Comparison of ENCODE assay signal across 20 cellular contexts in the genomic region with DNA sequence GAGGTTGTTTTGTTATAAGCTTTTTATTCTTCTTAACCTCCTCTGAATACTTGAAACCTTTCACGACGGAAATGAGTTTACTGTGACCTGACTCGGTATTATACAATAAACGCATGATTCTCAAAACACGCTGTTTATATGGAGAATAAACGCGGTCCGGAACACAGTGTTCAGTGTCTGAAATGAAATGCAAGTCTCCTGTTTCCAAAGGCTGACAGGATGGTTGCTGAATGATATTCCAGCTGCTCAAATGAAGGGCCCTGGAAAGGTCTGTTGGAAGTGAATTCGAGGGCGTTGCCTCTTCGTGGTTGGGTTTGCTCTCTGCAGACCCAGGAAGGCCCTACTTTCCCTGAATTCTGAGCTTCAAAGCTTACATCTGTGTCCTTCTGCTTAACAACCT.
DNase-seq lines count a peak whose midpoint lies in the region; ATAC-seq and TF ChIP-seq lines count a peak whose summit lies in the region.
"Had no signal": no experiment of that assay in that cellular context is flagged by ENCODE, and none has a peak within 500 bp of the region (broad histone marks: within the 10 kb centered on the region; RNA-seq: fewer than 3 reads in every experiment).

No MANE protein-coding gene starts in this region.

- H3K27me3 ChIP-seq in GM23338 (ENCODE audit: insufficient read depth): no peaks in the 10 kb centered on the region
- no peaks in the 10 kb centered on the region for H3K27me3 ChIP-seq in lower lobe of right lung (ENCODE audit: low read depth)
- H3K27me3 ChIP-seq in gastrocnemius medialis: no peaks in the 10 kb centered on the region

- no peak for ATAC-seq in GM23338
- ATAC-seq in lower lobe of right lung: no peak
- peak; percentile 33 to 65 for ATAC-seq in gastrocnemius medialis
- ATAC-seq in GM18519 (IDR thresholded peaks at IDR 0.05; ENCODE audit: low FRiP score, unreplicated experiment): no peak
- ATAC-seq: Panc1 had no signal

- H3K79me2 ChIP-seq in GM23338 (replicated peaks; ENCODE audit: insufficient read depth) (no peaks in the 10 kb centered on the region), OCI-LY7 (ENCODE audit: insufficient read depth, low read depth, low read length) (no peaks in the 10 kb centered on the region)

- H2AFZ ChIP-seq in GM23338: 0 out of 2 replicates have a peak overlapping the region, but pooled peaks have one; percentile 21
- H2AFZ ChIP-seq in OCI-LY7 (ENCODE audit: low read length): no peak overlapping the region

- 0 out of 2 replicates have a peak, but pooled peaks cover 4% of the 10 kb centered on the region for H3F3A ChIP-seq in GM23338 (replicated peaks; ENCODE audit: low read depth)

- H3K27me3 Mint-ChIP-seq in GM23338 (ENCODE audit: insufficient read depth, low read depth, poor library complexity): peaks cover 27% of the 10 kb centered on the region

- no peak overlapping the region for H3K4me3 Mint-ChIP-seq in GM23338

- H3K4me1 ChIP-seq in GM23338 (ENCODE audit: insufficient read depth): peaks cover 12% of the 10 kb centered on the region
- peaks cover 4% of the 10 kb centered on the region for H3K4me1 ChIP-seq in lower lobe of right lung
- H3K4me1 ChIP-seq in gastrocnemius medialis: no peaks in the 10 kb centered on the region
- peaks cover 50% of the 10 kb centered on the region for H3K4me1 ChIP-seq in OCI-LY7 (ENCODE audit: insufficient read depth, low read length, poor library complexity, severe bottlenecking)

- POLR2A ChIA-PET in OCI-LY7 (lab: Charles Lee): interaction anchor here (0.5 to 2.5 kb wide), 5 partner anchors 12 to 766 kb away, joined by 3 to 11 read pairs (median 5); no protein-coding TSS in a partner anchor

- H3K4me2 ChIP-seq in GM23338 (no peak overlapping the region), OCI-LY7 (ENCODE audit: low read length) (no peak overlapping the region)

- H3K36me3 Mint-ChIP-seq in GM23338 (ENCODE audit: low read depth): no peaks in the 10 kb centered on the region

- no TSS peak for BruUV-seq in OCI-LY7 (replicated peaks; lab: Mats Ljungman, UMichigan)

- DNase-seq in GM23338 (ENCODE audit: low spot score): no peak
- peak; percentile 19 for DNase-seq in ecto neural progenitor cell (ENCODE audit: low spot score)
- no peak for DNase-seq in lower lobe of right lung
- DNase-seq in gastrocnemius medialis: no peak
- DNase-seq in OCI-LY7 (ENCODE audit: low spot score): no peak
- no peak for DNase-seq in NCI-H2081 treated with DMSO at 0.1 percent for 48 hours (lab: John Stamatoyannopoulos, UW)
- DNase-seq: DMS153, GOT3, HCEC 1CT, Kasumi-1, NCI-H1092 treated with DMSO at 0.1 percent for 48 hours, NCI-H1436, NCI-H187, NCI-H446 treated with DMSO at 0.1 percent for 48 hours, NCI-H526, SHP77 had no signal

- TF ChIP-seq POLR2A in gastrocnemius medialis (IDR thresholded peaks at IDR 0.05): no peak

- in situ Hi-C loops in gastrocnemius medialis (cut with MboI; ENCODE audit: low sequenced_read_pairs in 4 of 4): no loop called here

- H3K27ac ChIP-seq in GM23338 (ENCODE audit: low read depth) (no peak overlapping the region), lower lobe of right lung (peak overlapping the region; percentile 26), gastrocnemius medialis (no peak overlapping the region), OCI-LY7 (ENCODE audit: low read depth, low read length, poor library complexity, severe bottlenecking) (no peak overlapping the region)
- H3K27ac ChIP-seq: HL-60, RWPE1 had no signal

- no peaks in the 10 kb centered on the region for H3K36me3 ChIP-seq in GM23338 (ENCODE audit: insufficient read depth)
- no peaks in the 10 kb centered on the region for H3K36me3 ChIP-seq in lower lobe of right lung
- H3K36me3 ChIP-seq in gastrocnemius medialis: no peaks in the 10 kb centered on the region
- no peaks in the 10 kb centered on the region for H3K36me3 ChIP-seq in OCI-LY7 (ENCODE audit: insufficient read depth, low read length)

- CTCF ChIA-PET in OCI-LY7 (lab: Charles Lee; ENCODE audit: unreplicated experiment): no interaction called here

- H3K4me1 Mint-ChIP-seq in GM23338: peaks cover 36% of the 10 kb centered on the region

- no peak overlapping the region for H3K4me3 ChIP-seq in GM23338
- no peak overlapping the region for H3K4me3 ChIP-seq in lower lobe of right lung
- H3K4me3 ChIP-seq in gastrocnemius medialis: no peak overlapping the region
- no peak overlapping the region for H3K4me3 ChIP-seq in OCI-LY7 (ENCODE audit: low read depth, low read length, poor library complexity, severe bottlenecking)

- no peaks in the 10 kb centered on the region for H4K20me1 ChIP-seq in GM23338 (replicated peaks; ENCODE audit: insufficient read depth)
- no peaks in the 10 kb centered on the region for H4K20me1 ChIP-seq in OCI-LY7 (ENCODE audit: insufficient read depth, low read length)

- H3K9me3 Mint-ChIP-seq in GM23338: no peaks in the 10 kb centered on the region; the same call in 2 of the 3 replicates

- H3K9me3 ChIP-seq in lower lobe of right lung (no peaks in the 10 kb centered on the region), gastrocnemius medialis (no peaks in the 10 kb centered on the region), OCI-LY7 (ENCODE audit: low read length) (no peaks in the 10 kb centered on the region)

- TF ChIP-seq CTCF in GM23338 (conservative IDR thresholded peaks at IDR 0.05; ENCODE audit: low read depth in 2 of 2) (no peak), lower lobe of right lung (IDR thresholded peaks at IDR 0.05) (no peak), gastrocnemius medialis (IDR thresholded peaks at IDR 0.05 in 4 of 5, conservative IDR thresholded peaks at IDR 0.05 in 1 of 5) (no peak), OCI-LY7 (conservative IDR thresholded peaks at IDR 0.05; ENCODE audit: low read length) (no peak)

- H3K9me2 ChIP-seq in GM23338 (ENCODE audit: insufficient read depth) (0 out of 2 replicates have a peak, but pooled peaks cover 5% of the 10 kb centered on the region), OCI-LY7 (ENCODE audit: insufficient read depth, low read length) (no peaks in the 10 kb centered on the region)

- no peak overlapping the region for H3K27ac Mint-ChIP-seq in GM23338

- intact Hi-C loops in lower lobe of right lung (cut with DNase I) (no loop called here), gastrocnemius medialis (cut with DNase I; ENCODE audit: low total_unique reads) (no loop called here), OCI-LY7 (cut with micrococcal nuclease; ENCODE audit: unreplicated experiment) (no loop called here)

TF ChIP-seq in GM23338, 12 proteins besides CTCF, POLR2A, EP300 and RAD21 (continues in another document):
- TF ChIP-seq CREB1 (CRISPR knock-in tag; IDR thresholded peaks at IDR 0.05; ENCODE audit: low read depth) (no peak), EZH2 (IDR thresholded peaks at IDR 0.05; ENCODE audit: low read depth, unreplicated experiment) (no peak), POLR2AphosphoS5 (IDR thresholded peaks at IDR 0.05; ENCODE audit: low read depth) (no peak), ETS1 (IDR thresholded peaks at IDR 0.05) (no peak), NANOG (IDR thresholded peaks at IDR 0.05; ENCODE audit: borderline replicate concordance) (no peak), JUNB (IDR thresholded peaks at IDR 0.05; ENCODE audit: unreplicated experiment) (no peak), STAT1 (IDR thresholded peaks at IDR 0.05; ENCODE audit: unreplicated experiment) (no peak)

Comparison
In these comparisons a context has a peak if more than half of its experiments do, and no peak if none do; other contexts are left out.
1. ATAC-seq: peak in gastrocnemius medialis (2 of 2); none in GM23338 (single experiment), lower lobe of right lung (0 of 2) and GM18519 (single experiment).